8 cellular contexts compared by ENCODE assay signal in the genomic region with DNA sequence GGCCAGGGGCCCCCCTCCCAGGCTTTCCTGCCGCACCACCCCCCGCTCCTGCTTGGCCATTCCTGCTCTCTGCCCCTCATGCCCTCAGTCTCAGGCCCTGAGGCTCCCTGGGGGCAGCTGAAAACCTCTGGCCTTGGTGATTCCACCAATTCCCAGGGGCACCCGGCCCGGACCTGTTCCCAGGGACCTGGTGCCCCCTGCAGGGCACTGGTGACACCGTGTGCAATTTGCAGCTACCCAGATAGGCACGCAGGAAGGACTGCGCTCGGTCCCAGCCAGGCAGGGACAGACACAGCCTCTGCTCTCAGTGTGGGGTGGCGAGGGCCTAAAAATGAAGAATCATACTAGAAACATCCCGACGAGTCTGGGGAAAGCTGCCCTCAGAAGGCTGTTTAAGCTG. TPM values are rescaled to one million over a fixed set of nuclear protein-coding genes. Genes with fewer than 3 reads are reported as not detected.
DNase-seq lines count a peak whose midpoint lies in the region; ATAC-seq, FAIRE-seq and TF ChIP-seq lines count a peak whose summit lies in the region.

No MANE protein-coding gene starts in this region.

- no peak for TF ChIP-seq POLR2A in GM12892 (IDR thresholded peaks at IDR 0.05; ENCODE audit: low read depth, low read length)

- H3K27me3 Mint-ChIP-seq in CD14-positive monocyte (ENCODE audit: low read depth in 3 of 3) = peaks cover 15 to 29% (median 23%) of the 10 kb centered on the region in 3 donors

- no peaks in the 10 kb centered on the region for H3K4me1 Mint-ChIP-seq in CD14-positive monocyte

- peaks cover 0 to 1% (median 0%) of the 10 kb centered on the region in 7 donors for H3K9me3 Mint-ChIP-seq in CD14-positive monocyte

- intact Hi-C loops in CD14-positive monocyte (cut with micrococcal nuclease) (no loop called here), sciatic nerve (cut with DNase I) (no loop called here)

- no peaks in the 10 kb centered on the region for H3K36me3 Mint-ChIP-seq in CD14-positive monocyte

- no peak for DNase-seq in CD14-positive monocyte (ENCODE audit: low spot score)
- DNase-seq in GM12892 (ENCODE audit: insufficient read length) = peak; percentile 33
- DNase-seq in RPMI8226 = peak; percentile 40
- peak; percentile 26 for DNase-seq in fibroblast of the aortic adventitia (ENCODE audit: low read depth)
- no peak for DNase-seq in sciatic nerve (ENCODE audit: low spot score)

- ATAC-seq in sciatic nerve (peak; percentile 72), HG02571 (IDR thresholded peaks at IDR 0.05; ENCODE audit: unreplicated experiment) (no peak), GM18868 (IDR thresholded peaks at IDR 0.05; ENCODE audit: unreplicated experiment) (no peak), GM19395 (IDR thresholded peaks at IDR 0.05; ENCODE audit: unreplicated experiment) (no peak)

- H3K4me3 ChIP-seq in fibroblast of the aortic adventitia (ENCODE audit: low read depth, low read length) = no peak overlapping the region

- TF ChIP-seq CTCF in CD14-positive monocyte (IDR thresholded peaks at IDR 0.05) (peak; percentile 19), fibroblast of the aortic adventitia (IDR thresholded peaks at IDR 0.05; ENCODE audit: insufficient read depth, low read length) (peak; percentile 43)

- H3K4me3 Mint-ChIP-seq in CD14-positive monocyte = no peak overlapping the region

- H3K27ac Mint-ChIP-seq in CD14-positive monocyte = no peak overlapping the region

- FAIRE-seq in GM12892 (lab: Jason Lieb, UNC) = no peak

RNA-seq across cellular contexts. Expression of gene WFDC1, which starts 13.4 kb away (rescaled TPM):
- not detected for polyA plus RNA-seq in CD14-positive monocyte
- polyA plus RNA-seq in GM12892 (2012; ENCODE audit: missing spikeins) = not detected
- total RNA-seq in fibroblast of the aortic adventitia (ENCODE audit: low replicate concordance) (under 0.01 TPM in 1 of 2 replicates, not detected in the other), sciatic nerve (31.6 TPM)

Comparison
In these comparisons a context has a peak if more than half of its experiments do, and no peak if none do; other contexts are left out.
1. DNase-seq: peak in GM12892 (single experiment), RPMI8226 (single experiment) and fibroblast of the aortic adventitia (single experiment); none in CD14-positive monocyte (single experiment) and sciatic nerve (single experiment).
2. RNA of gene WFDC1, which starts 13.4 kb away (total RNA-seq): 31.6 TPM in sciatic nerve (single experiment); under 0.01 TPM in fibroblast of the aortic adventitia; every median in the first group is over 10 times any median in the second.